Comparison of ENCODE assay signal across 29 cellular contexts in the genomic region with DNA sequence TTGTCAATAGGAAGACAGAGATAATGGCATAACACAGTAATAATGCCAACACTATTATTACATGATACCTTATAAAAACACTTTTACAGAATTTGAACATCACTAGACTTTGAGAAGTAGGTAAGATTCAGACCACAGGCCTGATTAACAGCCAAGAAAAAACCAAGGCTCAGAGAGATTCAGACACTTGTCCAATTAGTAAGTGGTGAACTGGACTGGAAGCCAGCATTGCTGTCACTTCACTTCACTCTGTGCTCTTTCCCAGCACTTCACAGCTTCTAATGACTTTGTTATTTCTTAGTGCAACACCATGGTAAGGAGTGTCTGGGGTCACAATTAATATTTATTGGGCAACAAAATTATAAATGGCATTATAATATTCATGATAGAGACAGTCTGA.
"Had no signal": no experiment of that assay in that cellular context is flagged by ENCODE, and none has a peak within 500 bp of the region (broad histone marks: within the 10 kb centered on the region; RNA-seq: fewer than 3 reads in every experiment).

No MANE protein-coding gene starts in this region.

- H3K27ac Mint-ChIP-seq: stimulated activated effector memory CD8-positive, alpha-beta T cell treated with anti-CD3 and anti-CD28 coated beads, Interleukin-12 subunit alpha, Interleukin-12 subunit beta, amount 100 ng/mL, for 72 hours; stimulated activated memory B cell treated with anti-CD40 and anti-IgM and Interleukin-4, amounts not matched to agents 10 μg/mL and 1 μg/mL and 100 μg/mL, for 72 hours; stimulated activated naive B cell treated with anti-CD40 and anti-IgM and Interleukin-4, amounts not matched to agents 10 μg/mL and 1 μg/mL and 100 μg/mL, for 72 hours; stimulated activated naive CD8-positive, alpha-beta T cell treated with anti-CD3 and anti-CD28 coated beads, Interleukin-15, amount 100 ng/mL, for 72 hours; stimulated activated naive CD8-positive, alpha-beta T cell treated with anti-CD3 and anti-CD28 coated beads, Interleukin-15, Interleukin-2, amounts not matched to agents 100 ng/mL and 50 ng/mL, for 24 hours; type B pancreatic cell had no signal

- H3K9me3 Mint-ChIP-seq: stimulated activated memory B cell treated with anti-CD40 and anti-IgM and Interleukin-4, amounts not matched to agents 10 μg/mL and 1 μg/mL and 100 μg/mL, for 72 hours; stimulated activated naive B cell treated with anti-CD40 and anti-IgM and Interleukin-4, amounts not matched to agents 10 μg/mL and 1 μg/mL and 100 μg/mL, for 72 hours; stimulated activated naive CD8-positive, alpha-beta T cell treated with anti-CD3 and anti-CD28 coated beads, Interleukin-15, amount 100 ng/mL, for 72 hours; type B pancreatic cell had no signal

- H3K4me3 ChIP-seq: stomach, suprapubic skin, testis, thoracic aorta, thyroid gland, tibial artery, tibial nerve, transverse colon, upper lobe of left lung, upper lobe of right lung, uterus, vagina had no signal

- DNase-seq: stimulated activated CD4-positive, alpha-beta T cell treated with anti-CD3 and anti-CD28 coated beads, Interleukin-2, amount 100 ng/mL, for 48 hours; stimulated activated CD4-positive, alpha-beta T cell treated with anti-CD3 and anti-CD28 coated beads, Interleukin-4, amount 100 ng/mL, for 1 hour; stimulated activated CD4-positive, alpha-beta T cell treated with anti-CD3 and anti-CD28 coated beads, Interleukin-4, amount 100 ng/mL, for 24 hours; stimulated activated CD4-positive, alpha-beta T cell treated with anti-CD3 and anti-CD28 coated beads, Interleukin-4, amount 100 ng/mL, for 4 hours; stimulated activated CD8-positive, alpha-beta memory T cell treated with anti-CD3 and anti-CD28 coated beads, Interleukin-4, amount 100 ng/mL, for 48 hours; stimulated activated naive B cell treated with anti-CD40 and anti-IgM and Interleukin-4, amounts not matched to agents 10 μg/mL and 1 μg/mL and 100 μg/mL, for 72 hours; stimulated activated naive CD4-positive, alpha-beta T cell; stimulated activated naive CD4-positive, alpha-beta T cell treated with Interleukin-2 at 50 U/mL for 16 hours; stimulated activated naive CD8-positive, alpha-beta T cell treated with anti-CD3 and anti-CD28 coated beads, Interleukin-15, amount 100 ng/mL, for 72 hours; stimulated activated naive CD8-positive, alpha-beta T cell treated with anti-CD3 and anti-CD28 coated beads, Interleukin-15, Interleukin-2, amounts not matched to agents 100 U/mL and 50 U/mL, for 24 hours; stomach; substantia nigra; testis; thyroid gland; tibial artery; transverse colon; trophoblast cell; upper lobe of left lung; upper lobe of right lung; uterus had no signal

- H3K9me3 ChIP-seq: stomach, suprapubic skin, testis, thoracic aorta, thyroid gland, tibial artery, tibial nerve, transverse colon, upper lobe of left lung, upper lobe of right lung, uterus, vagina had no signal

- H3K4me1 ChIP-seq: stomach, suprapubic skin, testis, thyroid gland, tibial artery, tibial nerve, transverse colon, upper lobe of left lung, upper lobe of right lung, vagina had no signal

- H3K36me3 Mint-ChIP-seq: stimulated activated effector memory CD8-positive, alpha-beta T cell treated with anti-CD3 and anti-CD28 coated beads, Interleukin-12 subunit alpha, Interleukin-12 subunit beta, amount 100 ng/mL, for 72 hours; stimulated activated memory B cell treated with anti-CD40 and anti-IgM and Interleukin-4, amounts not matched to agents 10 μg/mL and 1 μg/mL and 100 μg/mL, for 72 hours; stimulated activated naive B cell treated with anti-CD40 and anti-IgM and Interleukin-4, amounts not matched to agents 10 μg/mL and 1 μg/mL and 100 μg/mL, for 72 hours; type B pancreatic cell had no signal

- ATAC-seq: stimulated activated effector memory CD8-positive, alpha-beta T cell treated with anti-CD3 and anti-CD28 coated beads, Interleukin-12 subunit alpha, Interleukin-12 subunit beta, amount 100 ng/mL, for 72 hours; stimulated activated memory B cell treated with anti-CD40 and anti-IgM and Interleukin-4, amounts not matched to agents 10 μg/mL and 1 μg/mL and 100 μg/mL, for 72 hours; stimulated activated naive B cell treated with anti-CD40 and anti-IgM and Interleukin-4, amounts not matched to agents 10 μg/mL and 1 μg/mL and 100 μg/mL, for 72 hours; stimulated activated naive CD8-positive, alpha-beta T cell treated with anti-CD3 and anti-CD28 coated beads, Interleukin-15, amount 100 ng/mL, for 72 hours; stimulated activated naive CD8-positive, alpha-beta T cell treated with anti-CD3 and anti-CD28 coated beads, Interleukin-15, Interleukin-2, amounts not matched to agents 100 U/mL and 50 U/mL, for 24 hours; upper lobe of right lung had no signal

- H3K4me3 Mint-ChIP-seq: stimulated activated effector memory CD8-positive, alpha-beta T cell treated with anti-CD3 and anti-CD28 coated beads, Interleukin-12 subunit alpha, Interleukin-12 subunit beta, amount 100 ng/mL, for 72 hours; stimulated activated memory B cell treated with anti-CD40 and anti-IgM and Interleukin-4, amounts not matched to agents 10 μg/mL and 1 μg/mL and 100 μg/mL, for 72 hours; stimulated activated naive B cell treated with anti-CD40 and anti-IgM and Interleukin-4, amounts not matched to agents 10 μg/mL and 1 μg/mL and 100 μg/mL, for 72 hours; stimulated activated naive CD8-positive, alpha-beta T cell treated with anti-CD3 and anti-CD28 coated beads, Interleukin-15, amount 100 ng/mL, for 72 hours; stimulated activated naive CD8-positive, alpha-beta T cell treated with anti-CD3 and anti-CD28 coated beads, Interleukin-15, Interleukin-2, amounts not matched to agents 100 ng/mL and 50 ng/mL, for 24 hours; type B pancreatic cell had no signal

- H3K4me1 Mint-ChIP-seq: stimulated activated effector memory CD8-positive, alpha-beta T cell treated with anti-CD3 and anti-CD28 coated beads, Interleukin-12 subunit alpha, Interleukin-12 subunit beta, amount 100 ng/mL, for 72 hours; stimulated activated memory B cell treated with anti-CD40 and anti-IgM and Interleukin-4, amounts not matched to agents 10 μg/mL and 1 μg/mL and 100 μg/mL, for 72 hours; stimulated activated naive B cell treated with anti-CD40 and anti-IgM and Interleukin-4, amounts not matched to agents 10 μg/mL and 1 μg/mL and 100 μg/mL, for 72 hours; stimulated activated naive CD8-positive, alpha-beta T cell treated with anti-CD3 and anti-CD28 coated beads, Interleukin-15, amount 100 ng/mL, for 72 hours had no signal

- H3K36me3 ChIP-seq: stomach, suprapubic skin, thoracic aorta, thyroid gland, tibial artery, tibial nerve, transverse colon, upper lobe of left lung, upper lobe of right lung, uterus, vagina had no signal

- FAIRE-seq: urothelium cell line had no signal

- H3K27me3 Mint-ChIP-seq: stimulated activated memory B cell treated with anti-CD40 and anti-IgM and Interleukin-4, amounts not matched to agents 10 μg/mL and 1 μg/mL and 100 μg/mL, for 72 hours; stimulated activated naive B cell treated with anti-CD40 and anti-IgM and Interleukin-4, amounts not matched to agents 10 μg/mL and 1 μg/mL and 100 μg/mL, for 72 hours; stimulated activated naive CD8-positive, alpha-beta T cell treated with anti-CD3 and anti-CD28 coated beads, Interleukin-15, amount 100 ng/mL, for 72 hours; stimulated activated naive CD8-positive, alpha-beta T cell treated with anti-CD3 and anti-CD28 coated beads, Interleukin-15, Interleukin-2, amounts not matched to agents 100 ng/mL and 50 ng/mL, for 24 hours; type B pancreatic cell had no signal

- H3K27ac ChIP-seq: stomach, suprapubic skin, testis, thoracic aorta, thyroid gland, tibial artery, tibial nerve, transverse colon, upper lobe of left lung, upper lobe of right lung, uterus, vagina had no signal

- H3K27me3 ChIP-seq: stomach, suprapubic skin, testis, thyroid gland, tibial artery, tibial nerve, transverse colon, upper lobe of left lung, upper lobe of right lung, uterus, vagina had no signal
